1 cellular context compared by ENCODE assay signal in genomic region chr16:89860747-89861304, GRCh38.
TF ChIP-seq lines count a peak whose summit lies in the region.

No MANE protein-coding gene starts in this region.

TF ChIP-seq in HepG2, 621 proteins besides CTCF, POLR2A, EP300 and RAD21 (continued from another document and continues in another):
- TF ChIP-seq LBX2 (CRISPR knock-in tag; IDR thresholded peaks at IDR 0.05; ENCODE audit: borderline replicate concordance) (no peak), ZNF337 (CRISPR knock-in tag; IDR thresholded peaks at IDR 0.05; ENCODE audit: borderline replicate concordance, low read depth) (no peak), PHF21A (CRISPR knock-in tag; IDR thresholded peaks at IDR 0.05) (no peak), ZNF280D (CRISPR knock-in tag; IDR thresholded peaks at IDR 0.05) (no peak), CEBPB (IDR thresholded peaks at IDR 0.05; ENCODE audit: borderline replicate concordance, low read depth, low read length) (no peak), TBX3 (IDR thresholded peaks at IDR 0.05; ENCODE audit: borderline replicate concordance) (no peak), MTA1 (CRISPR knock-in tag; IDR thresholded peaks at IDR 0.05; ENCODE audit: borderline replicate concordance) (no peak), ARHGAP35 (CRISPR knock-in tag; IDR thresholded peaks at IDR 0.05; ENCODE audit: borderline replicate concordance) (peak; percentile 81; the same call in 1 of the 2 replicates), ZMYM2 (CRISPR knock-in tag; IDR thresholded peaks at IDR 0.05) (no peak), TARDBP (CRISPR knock-in tag; IDR thresholded peaks at IDR 0.05) (peak; percentile 64; the same call in 1 of the 2 replicates), THRA (CRISPR knock-in tag; IDR thresholded peaks at IDR 0.05; ENCODE audit: borderline replicate concordance) (peak; percentile 64; the same call in 1 of the 2 replicates), RARG (CRISPR knock-in tag; IDR thresholded peaks at IDR 0.05; ENCODE audit: low read depth) (no peak), KLF16 (CRISPR knock-in tag; IDR thresholded peaks at IDR 0.05) (peak in 1 of 2 experiments; percentile 49; a peak in 1 of 4 replicates), HNRNPH1 (optimal IDR thresholded peaks at IDR 0.05; ENCODE audit: low read depth, low read length) (no peak), NCOA1 (CRISPR knock-in tag; IDR thresholded peaks at IDR 0.05) (no peak), MXD1 (CRISPR knock-in tag; IDR thresholded peaks at IDR 0.05) (peak; percentile 73; the same call in 1 of the 2 replicates), NONO (IDR thresholded peaks at IDR 0.05) (no peak), NONO (CRISPR knock-in tag; conservative IDR thresholded peaks at IDR 0.05) (peak; percentile 82), NFAT5 (CRISPR knock-in tag; IDR thresholded peaks at IDR 0.05) (no peak), ATF6 (CRISPR knock-in tag; conservative IDR thresholded peaks at IDR 0.05) (no peak), MAFG (CRISPR knock-in tag; IDR thresholded peaks at IDR 0.05) (no peak), JUNB (CRISPR knock-in tag; IDR thresholded peaks at IDR 0.05; ENCODE audit: borderline replicate concordance) (no peak), ZBTB39 (CRISPR knock-in tag; IDR thresholded peaks at IDR 0.05) (no peak), ZNF841 (CRISPR knock-in tag; IDR thresholded peaks at IDR 0.05; ENCODE audit: borderline replicate concordance) (no peak), ZNF879 (CRISPR knock-in tag; IDR thresholded peaks at IDR 0.05) (no peak), ZNF878 (CRISPR knock-in tag; IDR thresholded peaks at IDR 0.05) (no peak), STAG1 (CRISPR knock-in tag; IDR thresholded peaks at IDR 0.05) (peak; percentile 98), ZBTB33 (CRISPR knock-in tag; IDR thresholded peaks at IDR 0.05) (peak; percentile 81), REST (IDR thresholded peaks at IDR 0.05; ENCODE audit: borderline replicate concordance in 1 of 2, low read depth in 1 of 2, low read length in 2 of 2) (no peak), REXO4 (CRISPR knock-in tag; IDR thresholded peaks at IDR 0.05; ENCODE audit: borderline replicate concordance) (no peak), ZNF432 (CRISPR knock-in tag; IDR thresholded peaks at IDR 0.05; ENCODE audit: borderline replicate concordance) (no peak), EHMT2 (IDR thresholded peaks at IDR 0.05; ENCODE audit: borderline replicate concordance, low read depth, low read length) (no peak), GFI1 (CRISPR knock-in tag; IDR thresholded peaks at IDR 0.05; ENCODE audit: borderline replicate concordance) (peak; percentile 51; the same call in 1 of the 2 replicates), GZF1 (CRISPR knock-in tag; IDR thresholded peaks at IDR 0.05) (no peak), MXI1 (IDR thresholded peaks at IDR 0.05; ENCODE audit: borderline replicate concordance, low read depth, low read length) (peak; percentile 55; the same call in 1 of the 3 replicates)
